ENCODE assay signal across 8 cellular contexts in genomic region chr19:37217533-37217854, GRCh38. TPM values are rescaled to one million over a fixed set of nuclear protein-coding genes. Genes with fewer than 3 reads are reported as not detected.
DNase-seq lines count a peak whose midpoint lies in the region; ATAC-seq and TF ChIP-seq lines count a peak whose summit lies in the region.

No MANE protein-coding gene starts in this region.

- H3K4me1 ChIP-seq in BLaER1 treated with 17β-estradiol and CSF1 and Interleukin-3, amounts not matched to agents 10 nM and 100 nM, result peaks cover 10 to 19% (median 16%) of the 10 kb centered on the region in 10 experiments
- no peaks in the 10 kb centered on the region for H3K4me1 ChIP-seq in GM23338 (ENCODE audit: insufficient read depth)
- peaks cover 8 to 9% of the 10 kb centered on the region in 2 donors for H3K4me1 ChIP-seq in thyroid gland

- DNase-seq in GM23338 (ENCODE audit: low spot score) (no peak), activated B cell treated with CpG ODN at 0.5 μM for 24 hours (no peak), immature natural killer cell (no peak), thyroid gland (no peak), GM13977 (ENCODE audit: low spot score) (no peak), UCSD-AML1 (lab: John Stamatoyannopoulos, UW; ENCODE audit: unreplicated experiment) (no peak)
- DNase-seq in stimulated activated CD4-positive, alpha-beta T cell treated with anti-CD3 and anti-CD28 coated beads, Interleukin-1b, Interleukin-23, amount 100 ng/mL, for 48 hours, result no peak

- H3K4me3 Mint-ChIP-seq in GM23338 (peak overlapping the region; percentile 93), activated B cell treated with CpG ODN at 0.5 μM for 24 hours (peak overlapping the region; percentile 98), immature natural killer cell (peak overlapping the region; percentile 93 to 98 (median 96))

- no peaks in the 10 kb centered on the region for H3K27me3 ChIP-seq in BLaER1 treated with 17β-estradiol and CSF1 and Interleukin-3, amounts not matched to agents 10 nM and 100 nM
- H3K27me3 ChIP-seq in GM23338 (ENCODE audit: insufficient read depth), result no peaks in the 10 kb centered on the region
- no peaks in the 10 kb centered on the region for H3K27me3 ChIP-seq in thyroid gland

- TF ChIP-seq POLR2A in thyroid gland (IDR thresholded peaks at IDR 0.05), result no peak

- WGBS in thyroid gland, 2 donors, result 0 to 1% methylated on average over 8 to 10 of the region's 10 CpGs

- no peaks in the 10 kb centered on the region for H3F3A ChIP-seq in GM23338 (replicated peaks; ENCODE audit: low read depth)

- in situ Hi-C loops in GM13977 (cut with MboI; ENCODE audit: low pct_unique_long_range_greater_than_20kb, low sequenced_read_pairs, unreplicated experiment), result no loop called here

- H3K79me2 ChIP-seq in GM23338 (replicated peaks; ENCODE audit: insufficient read depth), result peaks cover 23% of the 10 kb centered on the region

- H3K27me3 Mint-ChIP-seq in GM23338 (ENCODE audit: insufficient read depth, low read depth, poor library complexity) (peaks cover 6% of the 10 kb centered on the region), activated B cell treated with CpG ODN at 0.5 μM for 24 hours (no peaks in the 10 kb centered on the region), immature natural killer cell (ENCODE audit: low read depth in 3 of 3) (peaks cover 0 to 6% (median 2%) of the 10 kb centered on the region in 3 donors)

- H3K9me3 Mint-ChIP-seq in GM23338 (peaks cover 22% of the 10 kb centered on the region), activated B cell treated with CpG ODN at 0.5 μM for 24 hours (peaks cover 3% of the 10 kb centered on the region), immature natural killer cell (peaks cover 0 to 2% (median 0%) of the 10 kb centered on the region in 6 donors)

- ATAC-seq in GM23338 (peak; percentile 96), activated B cell treated with CpG ODN at 0.5 μM for 24 hours (ENCODE audit: low read depth) (peak; percentile 88)

- CTCF ChIA-PET in activated B cell treated with CpG ODN at 0.5 μM for 24 hours (lab: Charles Lee), result no interaction called here

- POLR2A ChIA-PET in activated B cell treated with CpG ODN at 0.5 μM for 24 hours (lab: Charles Lee), result interaction anchor here (0.7 to 2.1 kb wide), 19 partner anchors 8 to 1003 kb away, joined by 3 to 17 read pairs (median 5); partner anchors contain the start of genes ZNF146, ZNF260, ZNF345 and ZNF382

- H3K36me3 Mint-ChIP-seq in GM23338 (ENCODE audit: low read depth), result peaks cover 20% of the 10 kb centered on the region
- peaks cover 34% of the 10 kb centered on the region for H3K36me3 Mint-ChIP-seq in activated B cell treated with CpG ODN at 0.5 μM for 24 hours (ENCODE audit: low read depth)
- H3K36me3 Mint-ChIP-seq in immature natural killer cell, result peaks cover 7 to 18% (median 7%) of the 10 kb centered on the region in 3 donors

- peak overlapping the region; percentile 100; the same call in 1 of the 2 replicates for H3K27ac Mint-ChIP-seq in GM23338
- H3K27ac Mint-ChIP-seq in activated B cell treated with CpG ODN at 0.5 μM for 24 hours, result peak overlapping the region; percentile 99
- peak overlapping the region; percentile 91 to 99 (median 94) for H3K27ac Mint-ChIP-seq in immature natural killer cell

- H3K4me1 Mint-ChIP-seq in GM23338, result peaks cover 8% of the 10 kb centered on the region
- H3K4me1 Mint-ChIP-seq in activated B cell treated with CpG ODN at 0.5 μM for 24 hours, result peaks cover 26% of the 10 kb centered on the region
- H3K4me1 Mint-ChIP-seq in immature natural killer cell, result peaks cover 31 to 37% of the 10 kb centered on the region in 2 donors

- no peak for TF ChIP-seq CTCF in GM23338 (conservative IDR thresholded peaks at IDR 0.05; ENCODE audit: low read depth in 2 of 2)
- no peak for TF ChIP-seq CTCF in activated B cell treated with CpG ODN at 0.5 μM for 24 hours (IDR thresholded peaks at IDR 0.05)
- TF ChIP-seq CTCF in thyroid gland (IDR thresholded peaks at IDR 0.05), result no peak
- no peak for TF ChIP-seq CTCF in GM13977 (IDR thresholded peaks at IDR 0.05; ENCODE audit: extremely low read depth, insufficient read depth, missing control alignments)

- H3K27ac ChIP-seq in BLaER1 treated with 17β-estradiol and CSF1 and Interleukin-3, amounts not matched to agents 10 nM and 100 nM, result peak overlapping the region; percentile 81 to 97 (median 94)
- H3K27ac ChIP-seq in GM23338 (ENCODE audit: low read depth) (no peak overlapping the region), thyroid gland (peak overlapping the region; percentile 94 to 97 (median 97))

- H4K20me1 ChIP-seq in BLaER1 treated with 17β-estradiol and CSF1 and Interleukin-3, amounts not matched to agents 10 nM and 100 nM, result no peaks in the 10 kb centered on the region
- no peaks in the 10 kb centered on the region for H4K20me1 ChIP-seq in GM23338 (replicated peaks; ENCODE audit: insufficient read depth)

- H3K9me3 ChIP-seq in BLaER1 treated with 17β-estradiol and CSF1 and Interleukin-3, amounts not matched to agents 10 nM and 100 nM (replicated peaks in 1 of 11), result peaks cover 13 to 34% (median 24%) of the 10 kb centered on the region in 11 experiments; a peak in 20 of 22 replicates
- no peaks in the 10 kb centered on the region for H3K9me3 ChIP-seq in thyroid gland

- peak overlapping the region; percentile 56 to 96 (median 79) for H3K4me2 ChIP-seq in BLaER1 treated with 17β-estradiol and CSF1 and Interleukin-3, amounts not matched to agents 10 nM and 100 nM
- peak overlapping the region; percentile 86 for H3K4me2 ChIP-seq in GM23338

- H3K9me2 ChIP-seq in GM23338 (ENCODE audit: insufficient read depth), result no peaks in the 10 kb centered on the region

- H2AFZ ChIP-seq in GM23338, result peak overlapping the region; percentile 53; the same call in 1 of the 2 replicates

- peaks cover 33 to 36% (median 35%) of the 10 kb centered on the region in 11 experiments for H3K36me3 ChIP-seq in BLaER1 treated with 17β-estradiol and CSF1 and Interleukin-3, amounts not matched to agents 10 nM and 100 nM
- no peaks in the 10 kb centered on the region for H3K36me3 ChIP-seq in GM23338 (ENCODE audit: insufficient read depth)
- no peaks in the 10 kb centered on the region for H3K36me3 ChIP-seq in thyroid gland

- peak overlapping the region; percentile 75 to 91 (median 82) for H3K4me3 ChIP-seq in BLaER1 treated with 17β-estradiol and CSF1 and Interleukin-3, amounts not matched to agents 10 nM and 100 nM
- H3K4me3 ChIP-seq in GM23338 (peak overlapping the region; percentile 65), thyroid gland (replicated peaks in 1 of 3) (peak overlapping the region; percentile 78 to 92 (median 85))

- intact Hi-C loops in activated B cell treated with CpG ODN at 0.5 μM for 24 hours (cut with micrococcal nuclease) (loop anchor here (1.0 to 10.0 kb wide), 9 partner anchors 139 to 1003 kb away; partner anchors contain the start of genes ZFP30, ZNF146, ZNF260 and ZNF345), thyroid gland (cut with DNase I) (no loop called here)

- peak overlapping the region; percentile 88 to 95 (median 91) for H3K9ac ChIP-seq in BLaER1 treated with 17β-estradiol and CSF1 and Interleukin-3, amounts not matched to agents 10 nM and 100 nM

TF ChIP-seq in GM23338, 12 proteins besides CTCF, POLR2A, EP300 and RAD21:
- TF ChIP-seq STAT1 (IDR thresholded peaks at IDR 0.05; ENCODE audit: unreplicated experiment) (no peak), POLR2AphosphoS5 (IDR thresholded peaks at IDR 0.05; ENCODE audit: low read depth) (peak; percentile 35; the same call in 1 of the 2 replicates)

RNA-seq across cellular contexts. Expression of gene ZNF383, which starts 0.5 kb away (rescaled TPM):
- total RNA-seq in GM23338 (2014; rRNA removed; shearing (Covaris generic)), result 4.7 and 6.7 TPM in 2 replicates
- 1.5 and 3.1 TPM in 2 replicates for polyA plus RNA-seq in GM23338 (2016; fragmentation: Nextera tagmentation; extraction: Ambion mirVana)
- 19.9 and 25.5 TPM in 2 replicates for total RNA-seq in activated B cell treated with CpG ODN at 0.5 μM for 24 hours
- 1 to 10 TPM; 5.9 to 8.7 (median 7.9) TPM for polyA plus RNA-seq in immature natural killer cell
- total RNA-seq in thyroid gland, result 10 to 100 TPM in 3 of 4 donors, 1 to 10 TPM in 1; 8.3 to 14.3 (median 11.3) TPM

RNA-seq across cellular contexts. Expression of gene ZNF585B, which starts 7.2 kb away (rescaled TPM):
- total RNA-seq in GM23338 (2014; rRNA removed; shearing (Covaris generic)), result 10.3 and 11.7 TPM in 2 replicates
- polyA plus RNA-seq in GM23338 (2016; fragmentation: Nextera tagmentation; extraction: Ambion mirVana) (3.6 and 4.0 TPM in 2 replicates), immature natural killer cell (1 to 10 TPM; 5.3 to 8.8 (median 8.7) TPM)
- total RNA-seq in activated B cell treated with CpG ODN at 0.5 μM for 24 hours (17.5 and 18.9 TPM in 2 replicates), thyroid gland (10 to 100 TPM; 25.9 to 45.7 (median 31.6) TPM)

RNA-seq across cellular contexts. Expression of gene ZNF585A, which starts 45.0 kb away (rescaled TPM):
- total RNA-seq in GM23338 (2014; rRNA removed; shearing (Covaris generic)), result 9.8 and 14.7 TPM in 2 replicates
- 35.7 and 36.5 TPM in 2 replicates for polyA plus RNA-seq in GM23338 (2016; fragmentation: Nextera tagmentation; extraction: Ambion mirVana)
- total RNA-seq in activated B cell treated with CpG ODN at 0.5 μM for 24 hours, result 14.4 and 17.0 TPM in 2 replicates
- 10 to 100 TPM; 39.9 to 50.2 (median 49.8) TPM for polyA plus RNA-seq in immature natural killer cell
- 10 to 100 TPM; 13.5 to 18.6 (median 17.0) TPM for total RNA-seq in thyroid gland
